8 cellular contexts compared by ENCODE assay signal in the genomic region with DNA sequence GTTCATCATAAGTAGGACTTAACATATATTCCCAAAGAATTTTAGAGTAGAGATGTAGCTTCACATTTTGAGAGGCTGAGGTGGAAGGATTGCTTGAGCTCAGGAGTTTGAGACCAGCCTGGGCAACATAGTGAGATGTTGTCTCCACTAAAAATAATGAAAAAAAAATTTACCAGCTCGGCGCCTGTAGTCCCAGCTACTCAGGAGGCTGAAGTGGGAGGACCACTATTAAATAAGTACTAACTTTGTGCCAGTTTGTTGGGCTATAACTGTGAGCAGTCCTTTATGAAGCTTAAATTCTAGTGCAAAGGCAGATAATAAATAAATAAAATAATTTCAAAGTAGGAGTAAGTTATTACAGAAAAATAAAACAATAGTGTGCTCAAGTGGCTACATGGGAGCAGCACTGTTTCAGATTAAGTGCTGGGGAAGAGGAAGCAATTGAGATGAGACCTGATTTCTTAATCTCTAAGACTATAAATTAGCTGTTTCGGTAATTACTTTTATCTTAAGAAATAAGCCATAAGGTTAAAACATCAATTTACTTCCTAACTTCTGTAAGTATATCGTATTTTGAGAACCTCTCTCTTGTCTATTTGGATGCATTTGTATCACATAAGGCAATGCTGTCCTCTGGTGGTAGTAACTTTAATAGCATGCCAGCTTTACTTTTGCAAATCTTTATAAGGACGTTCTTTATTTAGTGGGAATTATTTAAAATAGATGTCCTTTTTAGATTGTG.
DNase-seq lines count a peak whose midpoint lies in the region; ATAC-seq and TF ChIP-seq lines count a peak whose summit lies in the region.

No MANE protein-coding gene starts in this region.

- H3K4me1 ChIP-seq in colonic mucosa, result no peaks in the 10 kb centered on the region
- no peaks in the 10 kb centered on the region for H3K4me1 ChIP-seq in liver (ENCODE audit: control insufficient read depth in 4 of 4, insufficient read depth in 4 of 4, low read length in 3 of 4)
- H3K4me1 ChIP-seq in upper lobe of right lung, result no peaks in the 10 kb centered on the region

- TF ChIP-seq RAD21 in liver (IDR thresholded peaks at IDR 0.05), result peak; percentile 96 to 98

- intact Hi-C loops in colonic mucosa (cut with DNase I) (loop anchor here (10.0 kb wide), 1 partner anchor 1106 kb away; no protein-coding TSS in a partner anchor), upper lobe of right lung (cut with DNase I) (no loop called here)

- H3K9me3 ChIP-seq in colonic mucosa, result no peaks in the 10 kb centered on the region
- H3K9me3 ChIP-seq in liver (ENCODE audit: control insufficient read depth in 4 of 4, low read length in 3 of 4), result no peaks in the 10 kb centered on the region
- H3K9me3 ChIP-seq in upper lobe of right lung, result no peaks in the 10 kb centered on the region

- H3K27ac ChIP-seq in colonic mucosa (no peak overlapping the region), liver (ENCODE audit: low read depth in 1 of 2, low read length in 2 of 2) (no peak overlapping the region), upper lobe of right lung (no peak overlapping the region)

- TF ChIP-seq CTCF in colonic mucosa (IDR thresholded peaks at IDR 0.05), result peak; percentile 97
- peak; percentile 95 for TF ChIP-seq CTCF in liver (IDR thresholded peaks at IDR 0.05; ENCODE audit: low read depth, low read length, missing input control)
- peak; percentile 98 for TF ChIP-seq CTCF in upper lobe of right lung (IDR thresholded peaks at IDR 0.05)

- DNase-seq in NCI-H524 (lab: John Stamatoyannopoulos, UW) (peak; percentile 2 to 55), NCI-H524 treated with DMSO at 0.1 percent for 48 hours (lab: John Stamatoyannopoulos, UW) (no peak), HT-29 (ENCODE audit: low spot score) (peak; percentile 74), RPMI7951 (ENCODE audit: low read depth) (peak; percentile 54), colonic mucosa (peak; percentile 36), upper lobe of right lung (no peak)

- H3K9ac ChIP-seq in colonic mucosa (ENCODE audit: low read depth in 2 of 2, low read length in 2 of 2), result no peak overlapping the region
- no peak overlapping the region for H3K9ac ChIP-seq in liver (ENCODE audit: low read depth in 1 of 2, low read length in 2 of 2)

- no peaks in the 10 kb centered on the region for H3K27me3 ChIP-seq in colonic mucosa
- H3K27me3 ChIP-seq in liver (ENCODE audit: control insufficient read depth in 4 of 4, insufficient read depth in 4 of 4, low read length in 3 of 4), result no peaks in the 10 kb centered on the region
- no peaks in the 10 kb centered on the region for H3K27me3 ChIP-seq in upper lobe of right lung

- H3K36me3 ChIP-seq in colonic mucosa (peaks cover 4% of the 10 kb centered on the region), liver (ENCODE audit: control insufficient read depth in 4 of 4, insufficient read depth in 3 of 4, low read depth in 1 of 4, low read length in 3 of 4) (peaks cover 0 to 12% (median 7%) of the 10 kb centered on the region in 4 donors), upper lobe of right lung (peaks cover 26% of the 10 kb centered on the region)

- H3K4me3 ChIP-seq in colonic mucosa (no peak overlapping the region), liver (ENCODE audit: low read depth in 1 of 3, low read length in 3 of 3) (no peak overlapping the region), upper lobe of right lung (no peak overlapping the region)

- ATAC-seq in GM19455 (IDR thresholded peaks at IDR 0.05; ENCODE audit: unreplicated experiment), result peak; percentile 78
- ATAC-seq in upper lobe of right lung, result peak; percentile 80

- WGBS in liver, result 47% methylated on average over 5 of the region's 5 CpGs

TF ChIP-seq in liver, 16 proteins besides CTCF, POLR2A, EP300 and RAD21:
- TF ChIP-seq HNF4G (IDR thresholded peaks at IDR 0.05) (no peak), REST (IDR thresholded peaks at IDR 0.05) (no peak), TAF1 (conservative IDR thresholded peaks at IDR 0.05) (no peak), ATF3 (IDR thresholded peaks at IDR 0.05) (no peak), NR2F2 (IDR thresholded peaks at IDR 0.05) (no peak), HNF4A (conservative IDR thresholded peaks at IDR 0.05) (no peak), FOXA1 (IDR thresholded peaks at IDR 0.05) (no peak), YY1 (IDR thresholded peaks at IDR 0.05) (no peak)
- TF ChIP-seq, protein P1, sequence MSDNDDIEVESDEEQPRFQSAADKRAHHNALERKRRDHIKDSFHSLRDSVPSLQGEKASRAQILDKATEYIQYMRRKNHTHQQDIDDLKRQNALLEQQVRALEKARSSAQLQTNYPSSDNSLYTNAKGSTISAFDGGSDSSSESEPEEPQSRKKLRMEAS (IDR thresholded peaks at IDR 0.05), result no peak

Comparison
In these comparisons a context has a peak if more than half of its experiments do, and no peak if none do; other contexts are left out.
1. DNase-seq: peak in NCI-H524 (2 of 2), HT-29 (single experiment), RPMI7951 (single experiment) and colonic mucosa (single experiment); none in NCI-H524 treated with DMSO at 0.1 percent for 48 hours (single experiment) and upper lobe of right lung (single experiment).
2. Peak in every context shown above with its lines, with median percentiles within 50 percentile points of each other: CTCF ChIP-seq.